8 cellular contexts compared by ENCODE assay signal in the genomic region with DNA sequence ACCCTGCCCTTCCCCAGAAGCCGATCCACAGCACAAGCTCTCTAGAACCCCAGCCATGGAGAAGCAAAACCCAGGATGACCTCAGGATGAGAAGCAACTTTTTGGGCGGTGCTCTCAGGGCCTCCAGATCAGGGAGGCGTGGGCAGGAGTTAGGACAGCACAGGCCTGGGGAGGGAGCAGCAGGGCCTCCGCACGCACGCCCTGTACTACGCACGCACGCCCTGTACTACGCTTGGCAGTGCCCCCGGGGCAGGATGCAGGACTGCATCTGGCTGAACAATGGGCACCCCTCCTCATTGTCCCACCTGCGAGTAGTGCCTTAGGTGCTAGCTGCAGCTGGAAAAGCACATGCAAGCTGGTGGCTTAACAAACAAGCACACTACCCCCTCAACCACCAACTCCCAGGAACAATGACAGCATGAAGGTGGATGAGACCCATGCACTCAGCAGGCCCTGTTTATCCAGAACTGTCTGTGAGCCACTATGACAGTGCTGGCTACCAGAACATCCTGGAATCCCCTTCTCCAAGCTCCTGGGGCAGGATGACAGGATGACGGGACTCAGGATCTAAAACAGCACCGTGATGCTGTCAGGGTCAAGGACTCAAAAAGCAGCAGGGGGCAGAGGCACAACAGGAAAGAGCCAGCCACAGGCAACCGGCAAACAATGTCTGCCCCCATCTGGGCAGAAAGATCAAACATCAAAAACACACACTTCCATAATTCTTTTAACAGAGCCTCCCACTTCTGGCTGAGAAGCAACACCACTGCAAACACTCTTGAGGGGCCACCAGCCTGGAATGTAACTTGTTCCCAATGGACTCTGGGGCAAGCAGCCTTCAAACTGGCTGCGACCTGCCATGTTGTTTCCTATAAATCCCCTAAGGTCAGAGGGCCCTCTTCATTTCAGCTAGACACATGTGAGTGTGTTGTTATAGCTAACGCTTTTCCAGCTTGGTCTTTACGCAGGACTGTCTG. TPM values are rescaled to one million over a fixed set of nuclear protein-coding genes. Genes with fewer than 3 reads are reported as not detected.
DNase-seq lines count a peak whose midpoint lies in the region; ATAC-seq and TF ChIP-seq lines count a peak whose summit lies in the region.

No MANE protein-coding gene starts in this region.

- H3K27me3 Mint-ChIP-seq in activated CD4-positive, alpha-beta memory T cell treated with anti-CD3 and anti-CD28 coated beads for 36 hours = no peaks in the 10 kb centered on the region
- no peaks in the 10 kb centered on the region for H3K27me3 Mint-ChIP-seq in activated CD4-positive, alpha-beta memory T cell treated with anti-CD3 and anti-CD28 coated beads, Interleukin-2, amount 10 ng/mL, durations not matched to agents 7 days and 5 days
- H3K27me3 Mint-ChIP-seq in glutamatergic neuron (ENCODE audit: unreplicated experiment) = no peaks in the 10 kb centered on the region

- no peak for ATAC-seq in HG03196 (IDR thresholded peaks at IDR 0.05; ENCODE audit: unreplicated experiment)

- no peaks in the 10 kb centered on the region for H3K9me3 Mint-ChIP-seq in activated CD4-positive, alpha-beta memory T cell treated with anti-CD3 and anti-CD28 coated beads for 36 hours
- no peaks in the 10 kb centered on the region for H3K9me3 Mint-ChIP-seq in activated CD4-positive, alpha-beta memory T cell treated with anti-CD3 and anti-CD28 coated beads, Interleukin-2, amount 10 ng/mL, durations not matched to agents 7 days and 5 days
- peaks cover 4% of the 10 kb centered on the region for H3K9me3 Mint-ChIP-seq in glutamatergic neuron (ENCODE audit: unreplicated experiment)

- peaks cover 4 to 13% of the 10 kb centered on the region in 2 donors for H3K4me1 ChIP-seq in thyroid gland

- POLR2A ChIA-PET in activated CD4-positive, alpha-beta memory T cell treated with anti-CD3 and anti-CD28 coated beads for 36 hours (lab: Charles Lee) = no interaction called here
- POLR2A ChIA-PET in activated CD4-positive, alpha-beta memory T cell treated with anti-CD3 and anti-CD28 coated beads, Interleukin-2, amount 10 ng/mL, durations not matched to agents 7 days and 5 days (lab: Charles Lee) = no interaction called here

- H3K27ac Mint-ChIP-seq in activated CD4-positive, alpha-beta memory T cell treated with anti-CD3 and anti-CD28 coated beads for 36 hours = no peak overlapping the region
- H3K27ac Mint-ChIP-seq in activated CD4-positive, alpha-beta memory T cell treated with anti-CD3 and anti-CD28 coated beads, Interleukin-2, amount 10 ng/mL, durations not matched to agents 7 days and 5 days = no peak overlapping the region
- H3K27ac Mint-ChIP-seq in glutamatergic neuron (ENCODE audit: unreplicated experiment) = peak overlapping the region; percentile 1

- peak; percentile 20 for DNase-seq in activated CD4-positive, alpha-beta memory T cell treated with anti-CD3 and anti-CD28 coated beads for 36 hours
- no peak for DNase-seq in activated CD4-positive, alpha-beta memory T cell treated with anti-CD3 and anti-CD28 coated beads, Interleukin-2, amount 10 ng/mL, durations not matched to agents 7 days and 5 days
- DNase-seq in OCI-M1 (lab: John Stamatoyannopoulos, UW) (peak; percentile 49), glutamatergic neuron (no peak), thyroid gland (no peak), KG1 (lab: John Stamatoyannopoulos, UW) (no peak)
- DNase-seq in activated CD4-positive, alpha-beta T cell treated with anti-CD3 and anti-CD28 coated beads for 1 hour = no peak

- WGBS in thyroid gland, 2 donors = 73 to 87% methylated on average over 9 to 12 of the region's 18 CpGs

- peak overlapping the region in 2 of 3 donors; percentile 30 to 46 for H3K27ac ChIP-seq in thyroid gland

- no peaks in the 10 kb centered on the region for H3K36me3 ChIP-seq in thyroid gland

- intact Hi-C loops in activated CD4-positive, alpha-beta memory T cell treated with anti-CD3 and anti-CD28 coated beads for 36 hours (cut with micrococcal nuclease) = loop anchor here (2.0 to 5.0 kb wide), 2 partner anchors 37 to 110 kb away; no protein-coding TSS in a partner anchor
- intact Hi-C loops in thyroid gland (cut with DNase I) = no loop called here

- no peak overlapping the region for H3K4me3 Mint-ChIP-seq in activated CD4-positive, alpha-beta memory T cell treated with anti-CD3 and anti-CD28 coated beads for 36 hours
- H3K4me3 Mint-ChIP-seq in activated CD4-positive, alpha-beta memory T cell treated with anti-CD3 and anti-CD28 coated beads, Interleukin-2, amount 10 ng/mL, durations not matched to agents 7 days and 5 days = no peak overlapping the region
- no peak overlapping the region for H3K4me3 Mint-ChIP-seq in glutamatergic neuron (ENCODE audit: unreplicated experiment)

- CTCF ChIA-PET in activated CD4-positive, alpha-beta memory T cell treated with anti-CD3 and anti-CD28 coated beads for 36 hours (lab: Charles Lee) = interaction anchor here (0.5 to 5.6 kb wide), 7 partner anchors 12 to 932 kb away, joined by 3 to 24 read pairs (median 6); partner anchors contain the start of gene PODXL
- CTCF ChIA-PET in activated CD4-positive, alpha-beta memory T cell treated with anti-CD3 and anti-CD28 coated beads, Interleukin-2, amount 10 ng/mL, durations not matched to agents 7 days and 5 days (lab: Charles Lee) = interaction anchor here (1.6 to 2.3 kb wide), 3 partner anchors 24 to 41 kb away, joined by 4 to 5 read pairs (median 5); no protein-coding TSS in a partner anchor

- H3K27me3 ChIP-seq in thyroid gland = no peaks in the 10 kb centered on the region

- no peak overlapping the region for H3K4me3 ChIP-seq in thyroid gland (replicated peaks in 1 of 3)

- TF ChIP-seq POLR2A in thyroid gland (IDR thresholded peaks at IDR 0.05) = no peak

- H3K36me3 Mint-ChIP-seq in activated CD4-positive, alpha-beta memory T cell treated with anti-CD3 and anti-CD28 coated beads for 36 hours = no peaks in the 10 kb centered on the region
- H3K36me3 Mint-ChIP-seq in activated CD4-positive, alpha-beta memory T cell treated with anti-CD3 and anti-CD28 coated beads, Interleukin-2, amount 10 ng/mL, durations not matched to agents 7 days and 5 days (ENCODE audit: low read depth) = no peaks in the 10 kb centered on the region
- H3K36me3 Mint-ChIP-seq in glutamatergic neuron (ENCODE audit: unreplicated experiment) = no peaks in the 10 kb centered on the region

- no peaks in the 10 kb centered on the region for H3K4me1 Mint-ChIP-seq in activated CD4-positive, alpha-beta memory T cell treated with anti-CD3 and anti-CD28 coated beads for 36 hours (ENCODE audit: low read depth)
- H3K4me1 Mint-ChIP-seq in activated CD4-positive, alpha-beta memory T cell treated with anti-CD3 and anti-CD28 coated beads, Interleukin-2, amount 10 ng/mL, durations not matched to agents 7 days and 5 days = peaks cover 7% of the 10 kb centered on the region
- peaks cover 12% of the 10 kb centered on the region for H3K4me1 Mint-ChIP-seq in glutamatergic neuron (ENCODE audit: low read depth, unreplicated experiment)

- H3K9me3 ChIP-seq in thyroid gland = no peaks in the 10 kb centered on the region

- no peak for TF ChIP-seq CTCF in glutamatergic neuron (IDR thresholded peaks at IDR 0.05; ENCODE audit: partially characterized antibody, unreplicated experiment)
- no peak for TF ChIP-seq CTCF in thyroid gland (IDR thresholded peaks at IDR 0.05)

RNA-seq across cellular contexts. Expression of gene PODXL, which starts 11.7 kb away (rescaled TPM):
- 1 to 10 TPM in 1 of 2 experiments, under 1 TPM in 1; 0.62 to 1.3 TPM for total RNA-seq in activated CD4-positive, alpha-beta memory T cell treated with anti-CD3 and anti-CD28 coated beads for 36 hours
- total RNA-seq in activated CD4-positive, alpha-beta memory T cell treated with anti-CD3 and anti-CD28 coated beads, Interleukin-2, amount 10 ng/mL, durations not matched to agents 7 days and 5 days = 1 to 10 TPM; 1.6 TPM
- total RNA-seq in glutamatergic neuron (ENCODE audit: unreplicated experiment) (12.3 TPM), thyroid gland (100 to 1,000 TPM in 1 of 4 donors, 10 to 100 TPM in 3; 47.7 to 125 (median 56.3) TPM)

Comparison
In these comparisons a context has a peak if more than half of its experiments do, and no peak if none do; other contexts are left out.
1. DNase-seq: peak in activated CD4-positive, alpha-beta memory T cell treated with anti-CD3 and anti-CD28 coated beads for 36 hours (single experiment) and OCI-M1 (single experiment); none in activated CD4-positive, alpha-beta memory T cell treated with anti-CD3 and anti-CD28 coated beads, Interleukin-2, amount 10 ng/mL, durations not matched to agents 7 days and 5 days (single experiment), glutamatergic neuron (single experiment), thyroid gland (0 of 2), activated CD4-positive, alpha-beta T cell treated with anti-CD3 and anti-CD28 coated beads for 1 hour (single experiment) and KG1 (single experiment).